ENCODE assay signal across 8 cellular contexts in genomic region chr6:43769526-43770416, GRCh38.
DNase-seq lines count a peak whose midpoint lies in the region; ATAC-seq lines count a peak whose summit lies in the region.

Gene VEGFA, plus strand, starts transcription at chr6:43770211.

- ATAC-seq in GM18873 (IDR thresholded peaks at IDR 0.05; ENCODE audit: low FRiP score, unreplicated experiment) (peak; percentile 53), HG03159 (IDR thresholded peaks at IDR 0.05; ENCODE audit: unreplicated experiment) (peak; percentile 44)

- DNase-seq in AG08395 (ENCODE audit: low spot score) (peak; percentile 95), NCI-H226 (peak; percentile 88), caudate nucleus (lab: John Stamatoyannopoulos, UW) (peak in 60 of 61 donors; percentile 52 to 95 (median 80)), islet precursor cell (peak; percentile 92)
- DNase-seq in activated CD4-positive, CD25-positive, alpha-beta regulatory T cell (lab: John Stamatoyannopoulos, UW): peak; percentile 67 to 82 (median 76)
- peak; percentile 76 to 81 for DNase-seq in stimulated activated CD4-positive, alpha-beta T cell treated with anti-CD3 and anti-CD28 coated beads, Interleukin-15, amount 100 ng/mL, for 1 hour (ENCODE audit: low read depth in 1 of 2, low spot score in 1 of 2)

- peak within 1 kb of the TSS; percentile 86 for H3K27ac ChIP-seq in caudate nucleus (ENCODE audit: low read depth, low read length)

Comparison
In these comparisons a context has a peak if more than half of its experiments do, and no peak if none do; other contexts are left out.
1. Peak in every context shown above with its lines: DNase-seq, ATAC-seq and H3K27ac ChIP-seq.